Comparison of ENCODE assay signal across 15 cellular contexts in the genomic region with DNA sequence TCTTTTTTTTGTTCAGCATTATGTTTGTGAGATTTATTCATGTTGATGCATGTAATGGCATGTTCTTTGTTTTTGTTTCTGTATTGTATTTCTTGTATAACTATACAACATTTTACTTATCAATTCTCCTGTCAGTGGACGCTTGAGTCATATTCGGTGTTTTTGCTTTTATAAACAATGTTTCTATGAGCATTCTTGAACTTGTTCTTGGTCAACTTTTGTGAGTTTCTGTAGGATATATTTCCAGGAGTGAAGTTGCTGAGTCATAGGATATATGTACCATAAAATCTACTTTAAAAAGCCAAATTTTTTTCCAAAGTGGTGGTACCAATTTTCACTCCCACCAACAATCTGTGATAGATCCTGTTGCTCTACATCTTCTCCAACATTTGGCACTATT.
"Had no signal": no experiment of that assay in that cellular context is flagged by ENCODE, and none has a peak within 500 bp of the region (broad histone marks: within the 10 kb centered on the region; RNA-seq: fewer than 3 reads in every experiment).

No MANE protein-coding gene starts in this region.

- H3K27me3 ChIP-seq: neutrophil, right atrium auricular region, spleen, tibial artery, uterus had no signal

- H3K9me3 ChIP-seq: neutrophil, tibial artery, uterus had no signal

- H3K4me1 ChIP-seq: right atrium auricular region, spleen, tibial artery, uterus had no signal

- H3K4me3 ChIP-seq: coronary artery, right atrium auricular region, spleen, tibial artery, uterus had no signal

- H3K27ac ChIP-seq: neutrophil, right atrium auricular region, spleen, uterus had no signal

- DNase-seq: activated CD8-positive, alpha-beta memory T cell treated with anti-CD3 and anti-CD28 coated beads, Interleukin-2, amount 10 ng/mL, durations not matched to agents 7 days and 5 days; activated effector memory CD4-positive, alpha-beta T cell treated with anti-CD3 and anti-CD28 coated beads, Interleukin-2, amount 50 U/mL, for 16 hours; activated T-cell treated with anti-CD3 and anti-CD28 coated beads, Interleukin-2, amount 50 U/mL, for 24 hours; effector CD4-positive, alpha-beta T cell; hippocampal formation; naive B cell; posterior cingulate gyrus; spleen; stimulated activated CD4-positive, alpha-beta T cell treated with anti-CD3 and anti-CD28 coated beads, Interleukin-1b, Interleukin-23, amount 100 ng/mL, for 48 hours; tibial artery; uterus had no signal

- H3K36me3 ChIP-seq: neutrophil, spleen, uterus had no signal

- FAIRE-seq: TTC549 had no signal
